ENCODE assay signal across 9 cellular contexts in the genomic region with DNA sequence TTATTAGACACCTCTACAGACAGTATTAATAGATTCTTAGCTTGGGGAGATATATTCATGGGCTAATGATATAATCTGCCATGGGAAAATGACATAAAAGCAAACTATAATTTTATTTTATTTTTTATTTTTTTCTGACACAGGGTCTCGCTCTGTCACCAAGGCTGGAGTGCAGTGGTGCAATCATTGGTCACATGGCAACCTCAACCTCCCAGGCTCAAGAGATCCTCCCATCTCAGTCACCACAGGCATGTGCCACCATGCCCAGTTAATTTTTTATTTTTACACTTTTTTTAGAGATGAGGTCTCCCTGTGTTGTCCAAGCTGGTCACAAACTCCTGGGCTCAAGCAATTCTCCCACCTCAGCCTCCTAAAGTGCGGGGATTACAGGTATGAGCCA. TPM values are rescaled to one million over a fixed set of nuclear protein-coding genes. Genes with fewer than 3 reads are reported as not detected.
DNase-seq lines count a peak whose midpoint lies in the region; ATAC-seq, FAIRE-seq and TF ChIP-seq lines count a peak whose summit lies in the region.
"Had no signal": no experiment of that assay in that cellular context is flagged by ENCODE, and none has a peak within 500 bp of the region (broad histone marks: within the 10 kb centered on the region; RNA-seq: fewer than 3 reads in every experiment).

No MANE protein-coding gene starts in this region.

- H3K9me3 ChIP-seq in mammary epithelial cell (replicated peaks; ENCODE audit: insufficient read depth, low read length) (no peaks in the 10 kb centered on the region), mucosa of descending colon (no peaks in the 10 kb centered on the region)

- H3K4me3 ChIP-seq in mammary epithelial cell (replicated peaks in 1 of 3; ENCODE audit: insufficient read depth in 1 of 3, low read depth in 2 of 3, low read length in 3 of 3) (peak overlapping the region; percentile 16 to 52 (median 45)), mucosa of descending colon (no peak overlapping the region)

- FAIRE-seq in urothelium cell line (lab: Jason Lieb, UNC) = no peak

- no peak overlapping the region for H3K4me3 Mint-ChIP-seq in stimulated activated naive B cell treated with anti-CD40 and anti-IgM and Interleukin-4, amounts not matched to agents 10 μg/mL and 1 μg/mL and 100 μg/mL, for 72 hours

- no peaks in the 10 kb centered on the region for H3K36me3 ChIP-seq in mammary epithelial cell (ENCODE audit: insufficient read depth, low read length)
- no peaks in the 10 kb centered on the region for H3K36me3 ChIP-seq in mucosa of descending colon (ENCODE audit: low read depth)

- WGBS in mammary epithelial cell (ENCODE audit: low coverage, missing lambda C conversion rate) = 79% methylated on average over 2 of the region's 2 CpGs

- H3K36me3 Mint-ChIP-seq in stimulated activated naive B cell treated with anti-CD40 and anti-IgM and Interleukin-4, amounts not matched to agents 10 μg/mL and 1 μg/mL and 100 μg/mL, for 72 hours = peaks cover 0 to 6% of the 10 kb centered on the region in 2 donors

- CTCF ChIA-PET in mammary epithelial cell (lab: Charles Lee; ENCODE audit: low non-redundant PET) = interaction anchor here (0.5 kb wide), 1 partner anchor 97 kb away, joined by 3 read pairs; no protein-coding TSS in a partner anchor

- dilution Hi-C loops in mammary epithelial cell (cut with HindIII; ENCODE audit: low sequenced_read_pairs) = no loop called here

- no peak overlapping the region for H2AFZ ChIP-seq in mammary epithelial cell (ENCODE audit: low read depth, low read length)

- H3K27me3 Mint-ChIP-seq in stimulated activated naive B cell treated with anti-CD40 and anti-IgM and Interleukin-4, amounts not matched to agents 10 μg/mL and 1 μg/mL and 100 μg/mL, for 72 hours = no peaks in the 10 kb centered on the region

- no peaks in the 10 kb centered on the region for H3K9me3 Mint-ChIP-seq in stimulated activated naive B cell treated with anti-CD40 and anti-IgM and Interleukin-4, amounts not matched to agents 10 μg/mL and 1 μg/mL and 100 μg/mL, for 72 hours

- H3K79me2 ChIP-seq in mammary epithelial cell (ENCODE audit: insufficient read depth, low read length) = peaks cover 99% of the 10 kb centered on the region

- peak overlapping the region; percentile 90 for H3K4me2 ChIP-seq in mammary epithelial cell (ENCODE audit: insufficient read depth, low read depth, low read length)

- H3K27me3 ChIP-seq in mammary epithelial cell (ENCODE audit: insufficient read depth, low read length) = no peaks in the 10 kb centered on the region

- H3K27ac Mint-ChIP-seq in stimulated activated naive B cell treated with anti-CD40 and anti-IgM and Interleukin-4, amounts not matched to agents 10 μg/mL and 1 μg/mL and 100 μg/mL, for 72 hours = no peak overlapping the region

- TF ChIP-seq CTCF in mammary epithelial cell (conservative IDR thresholded peaks at IDR 0.05 in 1 of 2, IDR thresholded peaks at IDR 0.05 in 1 of 2; ENCODE audit: extremely low read depth in 1 of 2, insufficient read depth in 1 of 2, low read depth in 1 of 2, low read length in 2 of 2) (no peak), mucosa of descending colon (IDR thresholded peaks at IDR 0.05) (no peak)

- H3K4me1 ChIP-seq in mammary epithelial cell (ENCODE audit: insufficient read depth, low read length) (peaks cover 70% of the 10 kb centered on the region), mucosa of descending colon (ENCODE audit: low read depth) (peaks cover 52% of the 10 kb centered on the region)

- in situ Hi-C loops in ACHN (cut with HindIII; ENCODE audit: low pct_ligation_motif_present, low pct_unique_long_range_greater_than_20kb, low sequenced_read_pairs) (no loop called here), mammary epithelial cell (cut with MboI; ENCODE audit: low sequenced_read_pairs in 2 of 2) (loop anchor here (10.0 kb wide), 2 partner anchors 154 to 164 kb away; no protein-coding TSS in a partner anchor)

- ATAC-seq in mucosa of descending colon = peak; percentile 20
- ATAC-seq in stimulated activated naive B cell treated with anti-CD40 and anti-IgM and Interleukin-4, amounts not matched to agents 10 μg/mL and 1 μg/mL and 100 μg/mL, for 72 hours (replicated peaks) = no peak

- H3K9ac ChIP-seq in mammary epithelial cell (ENCODE audit: insufficient read depth, low read length) = no peak overlapping the region

- intact Hi-C loops in mammary epithelial cell (cut with micrococcal nuclease) = loop anchor here (1.0 to 10.0 kb wide), 5 partner anchors 34 to 286 kb away; partner anchors contain the start of gene EML6
- intact Hi-C loops in mucosa of descending colon (cut with DNase I, micrococcal nuclease) = loop anchor here in 1 of 2 donors (10.0 kb wide), 1 partner anchor 154 kb away; no protein-coding TSS in a partner anchor

- DNase-seq in ACHN (peak; percentile 78), Kasumi-1 (lab: John Stamatoyannopoulos, UW) (peak; percentile 10 to 19), mammary epithelial cell (peak; percentile 29), mucosa of descending colon (peak in 2 of 3 donors; percentile 29 to 30), NCI-H82 treated with DMSO at 0.1 percent for 48 hours (lab: John Stamatoyannopoulos, UW; ENCODE audit: unreplicated experiment) (no peak), urothelium cell line (ENCODE audit: low spot score) (no peak)
- DNase-seq in activated effector memory CD4-positive, alpha-beta T cell treated with anti-CD3 and anti-CD28 coated beads, Interleukin-2, amount 50 U/mL, for 16 hours = no peak
- no peak for DNase-seq in stimulated activated naive B cell treated with anti-CD40 and anti-IgM and Interleukin-4, amounts not matched to agents 10 μg/mL and 1 μg/mL and 100 μg/mL, for 72 hours
- DNase-seq: left cardiac atrium had no signal

- H3K4me1 Mint-ChIP-seq in stimulated activated naive B cell treated with anti-CD40 and anti-IgM and Interleukin-4, amounts not matched to agents 10 μg/mL and 1 μg/mL and 100 μg/mL, for 72 hours = peaks cover 27 to 61% of the 10 kb centered on the region in 2 donors

- no TSS peak for BruUV-seq in mammary epithelial cell (replicated peaks; lab: Mats Ljungman, UMichigan)

- peak overlapping the region; percentile 85 for H3K27ac ChIP-seq in mammary epithelial cell (ENCODE audit: insufficient read depth, low read depth, low read length)

- no peaks in the 10 kb centered on the region for H4K20me1 ChIP-seq in mammary epithelial cell (ENCODE audit: insufficient read depth, low read length)

RNA-seq across cellular contexts. Expression of gene RTN4, which starts 39.3 kb away (rescaled TPM):
- total RNA-seq in mammary epithelial cell = 100 to 1,000 TPM; 222 to 401 TPM
- polyA plus RNA-seq in mammary epithelial cell = 278 TPM
- 718 TPM for polyA minus RNA-seq in mammary epithelial cell
- 100 to 1,000 TPM; 219 to 278 (median 224) TPM for total RNA-seq in mucosa of descending colon

Comparison
In these comparisons a context has a peak if more than half of its experiments do, and no peak if none do; other contexts are left out.
1. DNase-seq: peak in ACHN (single experiment), Kasumi-1 (2 of 2), mammary epithelial cell (single experiment) and mucosa of descending colon (2 of 3); none in NCI-H82 treated with DMSO at 0.1 percent for 48 hours (single experiment), activated effector memory CD4-positive, alpha-beta T cell treated with anti-CD3 and anti-CD28 coated beads, Interleukin-2, amount 50 U/mL, for 16 hours (single experiment), stimulated activated naive B cell treated with anti-CD40 and anti-IgM and Interleukin-4, amounts not matched to agents 10 μg/mL and 1 μg/mL and 100 μg/mL, for 72 hours (single experiment) and urothelium cell line (single experiment).